Comparison of ENCODE assay signal across 16 cellular contexts in genomic region chr6:31927242-31927867, GRCh38. TPM values are rescaled to one million over a fixed set of nuclear protein-coding genes. Genes with fewer than 3 reads are reported as not detected.
DNase-seq lines count a peak whose midpoint lies in the region; ATAC-seq and TF ChIP-seq lines count a peak whose summit lies in the region.
"Had no signal": no experiment of that assay in that cellular context is flagged by ENCODE, and none has a peak within 500 bp of the region (broad histone marks: within the 10 kb centered on the region; RNA-seq: fewer than 3 reads in every experiment).

Gene C2 (plus strand): TSS chr6:31927717. CDS start chr6:31927753, 36 bp downstream.

- intact Hi-C loops in Panc1 (cut with micrococcal nuclease; ENCODE audit: unreplicated experiment) (no loop called here), dorsolateral prefrontal cortex (cut with DNase I) (no loop called here)

- DNase-seq in Panc1 (ENCODE audit: low read depth, low spot score) (no peak), epithelial cell of proximal tubule (ENCODE audit: low read depth) (no peak), mucosa of gallbladder (ENCODE audit: low spot score) (no peak), thoracic aorta (ENCODE audit: low spot score) (no peak), germinal center (ENCODE audit: low spot score) (no peak), dorsolateral prefrontal cortex (no peak), COR-L47 (lab: John Stamatoyannopoulos, UW) (no peak)
- DNase-seq: activated CD4-positive, alpha-beta T cell treated with anti-CD3 and anti-CD28 coated beads for 48 hours; activated T-cell treated with anti-CD3 and anti-CD28 coated beads, Interleukin-2, amount 50 U/mL, for 4 hours; effector CD8-positive, alpha-beta T cell; gastrocnemius medialis; kidney glomerular epithelial cell; nucleus accumbens; stimulated activated CD4-positive, alpha-beta T cell treated with anti-CD3 and anti-CD28 coated beads, Interleukin-4, amount 100 ng/mL, for 24 hours; T-helper 2 cell had no signal

- H3K36me3 ChIP-seq in Panc1 (ENCODE audit: control insufficient read depth, insufficient read depth, low read length) (no peaks in the 10 kb centered on the region), thoracic aorta (no peaks in the 10 kb centered on the region)
- H3K36me3 ChIP-seq: gastrocnemius medialis had no signal

- H3K4me1 ChIP-seq in Panc1 (ENCODE audit: control insufficient read depth, insufficient read depth, low read length) = no peaks in the 10 kb centered on the region
- no peaks in the 10 kb centered on the region for H3K4me1 ChIP-seq in thoracic aorta (ENCODE audit: control insufficient read depth in 1 of 2, low read depth in 2 of 2)
- H3K4me1 ChIP-seq: gastrocnemius medialis had no signal

- POLR2A ChIA-PET in Panc1 (lab: Charles Lee) = interaction anchor here (0.6 kb wide), 1 partner anchor 9 kb away, joined by 3 read pairs; no protein-coding TSS in a partner anchor

- in situ Hi-C loops in Panc1 (cut with HindIII; ENCODE audit: low pct_unique_long_range_greater_than_20kb, low sequenced_read_pairs) = no loop called here

- CTCF ChIA-PET in Panc1 (lab: Charles Lee) = no interaction called here

- H3K4me3 ChIP-seq in Panc1 (ENCODE audit: low read depth in 2 of 2, low read length in 2 of 2) = no peak within 1 kb of the TSS
- peak within 1 kb of the TSS; percentile 39 for H3K4me3 ChIP-seq in epithelial cell of proximal tubule (ENCODE audit: low read depth, low read length)
- H3K4me3 ChIP-seq in thoracic aorta = peak within 1 kb of the TSS; percentile 52
- peak within 1 kb of the TSS in 19 of 59 donors; percentile 0 to 45 (median 25) for H3K4me3 ChIP-seq in dorsolateral prefrontal cortex

- peak; percentile 22; the same call in 1 of the 2 replicates for ATAC-seq in Panc1
- ATAC-seq in thoracic aorta (ENCODE audit: insufficient number of reproducible peaks, low FRiP score, low read depth) = no peak
- ATAC-seq: activated T-cell treated with anti-CD3 and anti-CD28 coated beads, Interleukin-2, amount 50 U/mL, for 4 hours; gastrocnemius medialis had no signal

- BruUV-seq in Panc1 (replicated peaks; lab: Mats Ljungman, UMichigan) = no TSS peak

- no peaks in the 10 kb centered on the region for H3K9me3 ChIP-seq in Panc1 (ENCODE audit: control insufficient read depth, insufficient read depth, low read depth, low read length)
- H3K9me3 ChIP-seq in thoracic aorta = no peaks in the 10 kb centered on the region
- H3K9me3 ChIP-seq: gastrocnemius medialis had no signal

- peak within 1 kb of the TSS; percentile 29; the same call in 1 of the 2 replicates for H3K27ac ChIP-seq in Panc1 (ENCODE audit: low read length)
- H3K27ac ChIP-seq in thoracic aorta = no peak within 1 kb of the TSS
- H3K27ac ChIP-seq in dorsolateral prefrontal cortex = no peak within 1 kb of the TSS
- H3K27ac ChIP-seq: gastrocnemius medialis had no signal

- TF ChIP-seq CTCF in Panc1 (IDR thresholded peaks at IDR 0.05) = no peak
- no peak for TF ChIP-seq CTCF in epithelial cell of proximal tubule (conservative IDR thresholded peaks at IDR 0.05; ENCODE audit: low read depth, low read length)
- TF ChIP-seq CTCF in thoracic aorta (IDR thresholded peaks at IDR 0.05) = no peak
- TF ChIP-seq CTCF in dorsolateral prefrontal cortex (IDR thresholded peaks at IDR 0.05 in 54 of 56, conservative IDR thresholded peaks at IDR 0.05 in 2 of 56; ENCODE audit: low read depth in 1 of 56, partially characterized antibody in 56 of 56) = no peak

- H3K27me3 ChIP-seq in Panc1 (ENCODE audit: control insufficient read depth, insufficient read depth, low read length) (no peaks in the 10 kb centered on the region), thoracic aorta (replicated peaks; ENCODE audit: insufficient read depth) (no peaks in the 10 kb centered on the region), dorsolateral prefrontal cortex (no peaks in the 10 kb centered on the region)
- H3K27me3 ChIP-seq: gastrocnemius medialis had no signal

RNA-seq across cellular contexts. Expression of gene C2, which starts in this region (rescaled TPM):
- total RNA-seq in Panc1 (2021; ENCODE audit: unreplicated experiment) (1.0 TPM), epithelial cell of proximal tubule (not detected in 2 replicates), mucosa of gallbladder (14.8 TPM), thoracic aorta (10 to 100 TPM; 13.8 to 40.2 TPM), dorsolateral prefrontal cortex (10 to 100 TPM in 19 of 120 experiments, 1 to 10 TPM in 101; 3.0 to 17.0 (median 6.9) TPM)
- 0.90 TPM for polyA plus RNA-seq in Panc1 (2012; ENCODE audit: insufficient read length)
- total RNA-seq: MCF 10A had no signal

Comparison
In these comparisons a context has a peak if more than half of its experiments do, and no peak if none do; other contexts are left out.
1. H3K4me3 ChIP-seq: peak in epithelial cell of proximal tubule (single experiment) and thoracic aorta (single experiment); none in Panc1 (0 of 2).